ENCODE assay signal across 8 cellular contexts in genomic region chr7:140231779-140232491, GRCh38. TPM values are rescaled to one million over a fixed set of nuclear protein-coding genes. Genes with fewer than 3 reads are reported as not detected.
DNase-seq lines count a peak whose midpoint lies in the region; ATAC-seq and TF ChIP-seq lines count a peak whose summit lies in the region.

No MANE protein-coding gene starts in this region.

- H3K4me1 ChIP-seq in HEK293 (ENCODE audit: control insufficient read depth, insufficient read depth, low read length) (no peaks in the 10 kb centered on the region), left ventricle myocardium inferior (peaks cover 28% of the 10 kb centered on the region)

- ATAC-seq in GM21390 (IDR thresholded peaks at IDR 0.05; ENCODE audit: unreplicated experiment) (no peak), HG03378 (IDR thresholded peaks at IDR 0.05; ENCODE audit: unreplicated experiment) (no peak)

- no peaks in the 10 kb centered on the region for H3K9me3 Mint-ChIP-seq in T-helper 2 cell treated with Interferon-gamma antibody and Interleukin-4, amounts not matched to agents 5 μg/mL and 100 μg/mL, for 36 hours

- peaks cover 3% of the 10 kb centered on the region for H3K36me3 Mint-ChIP-seq in T-helper 2 cell treated with Interferon-gamma antibody and Interleukin-4, amounts not matched to agents 5 μg/mL and 100 μg/mL, for 36 hours (ENCODE audit: low read depth)

- intact Hi-C loops in left ventricle myocardium inferior (cut with micrococcal nuclease), result no loop called here

- peak overlapping the region; percentile 89 for H3K4me3 Mint-ChIP-seq in T-helper 2 cell treated with Interferon-gamma antibody and Interleukin-4, amounts not matched to agents 5 μg/mL and 100 μg/mL, for 36 hours

- TF ChIP-seq CTCF in HEK293 (tag by site-specific recombination; IDR thresholded peaks at IDR 0.05) (no peak), left ventricle myocardium inferior (IDR thresholded peaks at IDR 0.05; ENCODE audit: borderline replicate concordance) (no peak)

- no peaks in the 10 kb centered on the region for H3K9me3 ChIP-seq in HEK293 (ENCODE audit: control insufficient read depth, insufficient read depth, low read depth, low read length)
- no peaks in the 10 kb centered on the region for H3K9me3 ChIP-seq in left ventricle myocardium inferior (replicated peaks)

- H3K36me3 ChIP-seq in HEK293 (ENCODE audit: control insufficient read depth in 2 of 2, insufficient read depth in 1 of 2, low read length in 2 of 2), result no peaks in the 10 kb centered on the region
- H3K36me3 ChIP-seq in left ventricle myocardium inferior, result no peaks in the 10 kb centered on the region

- POLR2A ChIA-PET in HEK293 (lab: Yijun Ruan, JAX), result no interaction called here

- CTCF ChIA-PET in HEK293 (lab: Yijun Ruan, JAX), result no interaction called here

- H3K27ac Mint-ChIP-seq in T-helper 2 cell treated with Interferon-gamma antibody and Interleukin-4, amounts not matched to agents 5 μg/mL and 100 μg/mL, for 36 hours, result peak overlapping the region; percentile 94

- H3K27ac ChIP-seq in HEK293 (ENCODE audit: extremely low read depth, low read depth, low read length) (no peak overlapping the region), left ventricle myocardium inferior (replicated peaks) (peak overlapping the region; percentile 68), skin epidermis (peak overlapping the region in 20 of 21 experiments; percentile 67 to 96 (median 84))

- no peak overlapping the region for H3K4me3 ChIP-seq in HEK293 (ENCODE audit: low read depth, low read length)
- H3K4me3 ChIP-seq in left ventricle myocardium inferior, result peak overlapping the region; percentile 74
- peak overlapping the region in 6 of 7 experiments; percentile 40 to 67 (median 53) for H3K4me3 ChIP-seq in skin epidermis

- H3K4me1 Mint-ChIP-seq in T-helper 2 cell treated with Interferon-gamma antibody and Interleukin-4, amounts not matched to agents 5 μg/mL and 100 μg/mL, for 36 hours (ENCODE audit: low read depth), result peaks cover 32% of the 10 kb centered on the region

- H3K27me3 Mint-ChIP-seq in T-helper 2 cell treated with Interferon-gamma antibody and Interleukin-4, amounts not matched to agents 5 μg/mL and 100 μg/mL, for 36 hours (ENCODE audit: low read depth), result no peaks in the 10 kb centered on the region

- peaks cover 16% of the 10 kb centered on the region for H3K27me3 ChIP-seq in left ventricle myocardium inferior (ENCODE audit: low read depth)

- DNase-seq in T-helper 2 cell treated with Interferon-gamma antibody and Interleukin-4, amounts not matched to agents 5 μg/mL and 100 μg/mL, for 36 hours (ENCODE audit: low spot score), result no peak
- DNase-seq in left ventricle myocardium inferior, result no peak
- no peak for DNase-seq in COR-L47 (lab: John Stamatoyannopoulos, UW)
- DNase-seq in HPDE6-E6E7 (ENCODE audit: extremely low spot score), result no peak

TF ChIP-seq in HEK293, 187 proteins besides CTCF, POLR2A, EP300 and RAD21 (continues in another document):
- TF ChIP-seq ZNF571 (tag by site-specific recombination; IDR thresholded peaks at IDR 0.05) (no peak), OSR2 (tag by site-specific recombination; IDR thresholded peaks at IDR 0.05) (no peak), GLI2 (tag by site-specific recombination; IDR thresholded peaks at IDR 0.05; ENCODE audit: borderline replicate concordance, low read depth) (no peak), ATF2 (tag by site-specific recombination; IDR thresholded peaks at IDR 0.05; ENCODE audit: low read depth) (no peak), ZNF670 (tag by site-specific recombination; IDR thresholded peaks at IDR 0.05; ENCODE audit: low read depth) (no peak), ZNF423 (tag by site-specific recombination; IDR thresholded peaks at IDR 0.05) (no peak), ZNF175 (tag by site-specific recombination; IDR thresholded peaks at IDR 0.05) (no peak), ZFP3 (tag by site-specific recombination; IDR thresholded peaks at IDR 0.05; ENCODE audit: low read depth) (no peak), SETDB1 (IDR thresholded peaks at IDR 0.05; ENCODE audit: insufficient read length, low read length) (no peak), ZNF580 (tag by site-specific recombination; IDR thresholded peaks at IDR 0.05) (no peak), BCL6B (tag by site-specific recombination; IDR thresholded peaks at IDR 0.05) (no peak), ZNF416 (tag by site-specific recombination; IDR thresholded peaks at IDR 0.05) (no peak), INSM2 (tag by site-specific recombination; IDR thresholded peaks at IDR 0.05) (no peak), ZNF501 (tag by site-specific recombination; IDR thresholded peaks at IDR 0.05) (no peak), ZNF449 (tag by site-specific recombination; IDR thresholded peaks at IDR 0.05) (no peak), ZNF621 (tag by site-specific recombination; IDR thresholded peaks at IDR 0.05) (no peak), ZFP41 (tag by site-specific recombination; IDR thresholded peaks at IDR 0.05; ENCODE audit: borderline replicate concordance) (no peak), ZNF777 (tag by site-specific recombination; IDR thresholded peaks at IDR 0.05; ENCODE audit: borderline replicate concordance) (peak; percentile 12; the same call in 1 of the 2 replicates), ZBTB21 (tag by site-specific recombination; IDR thresholded peaks at IDR 0.05) (no peak), ZNF148 (tag by site-specific recombination; IDR thresholded peaks at IDR 0.05; ENCODE audit: borderline replicate concordance) (no peak), ZSCAN16 (tag by site-specific recombination; IDR thresholded peaks at IDR 0.05) (no peak)

RNA-seq across cellular contexts. Expression of gene KDM7A, which starts 55.2 kb away (rescaled TPM):
- total RNA-seq in left ventricle myocardium inferior, result 8.2 TPM
